Comparison of ENCODE assay signal across 15 cellular contexts in genomic region chr14:106681161-106681955, GRCh38.
DNase-seq lines count a peak whose midpoint lies in the region; ATAC-seq and TF ChIP-seq lines count a peak whose summit lies in the region.
"Had no signal": no experiment of that assay in that cellular context is flagged by ENCODE, and none has a peak within 500 bp of the region (broad histone marks: within the 10 kb centered on the region; RNA-seq: fewer than 3 reads in every experiment).

No MANE protein-coding gene starts in this region.

- peaks cover 62% of the 10 kb centered on the region for H3K27me3 Mint-ChIP-seq in activated CD4-positive, alpha-beta T cell treated with anti-CD3 and anti-CD28 coated beads, Interleukin-2, amount 10 ng/mL, durations not matched to agents 24 days and 14 days

- H3K27ac Mint-ChIP-seq in activated CD4-positive, alpha-beta T cell treated with anti-CD3 and anti-CD28 coated beads, Interleukin-2, amount 10 ng/mL, durations not matched to agents 24 days and 14 days: no peak overlapping the region
- H3K27ac Mint-ChIP-seq: activated naive CD4-positive, alpha-beta T cell treated with anti-CD3 and anti-CD28 coated beads, Interleukin-2, amount 50 U/mL, for 24 hours had no signal

- H3K36me3 Mint-ChIP-seq in activated CD4-positive, alpha-beta T cell treated with anti-CD3 and anti-CD28 coated beads, Interleukin-2, amount 10 ng/mL, durations not matched to agents 24 days and 14 days (ENCODE audit: low read depth): no peaks in the 10 kb centered on the region
- H3K36me3 Mint-ChIP-seq: activated naive CD4-positive, alpha-beta T cell treated with anti-CD3 and anti-CD28 coated beads, Interleukin-2, amount 50 U/mL, for 24 hours had no signal

- ATAC-seq in stimulated activated naive CD8-positive, alpha-beta T cell treated with anti-CD3 and anti-CD28 coated beads, Interleukin-15, Interleukin-2, amounts not matched to agents 100 U/mL and 50 U/mL, for 24 hours: peak; percentile 68
- ATAC-seq in HG02588 (IDR thresholded peaks at IDR 0.05; ENCODE audit: unreplicated experiment) (no peak), GM18868 (IDR thresholded peaks at IDR 0.05; ENCODE audit: unreplicated experiment) (no peak), omental fat pad (ENCODE audit: low FRiP score) (no peak)

- intact Hi-C loops in activated CD4-positive, alpha-beta T cell treated with anti-CD3 and anti-CD28 coated beads, Interleukin-2, amount 10 ng/mL, durations not matched to agents 24 days and 14 days (cut with micrococcal nuclease): no loop called here

- TF ChIP-seq CTCF in VCaP (conservative IDR thresholded peaks at IDR 0.05) (peak; percentile 52), omental fat pad (IDR thresholded peaks at IDR 0.05) (no peak)

- H3K9me3 Mint-ChIP-seq in activated CD4-positive, alpha-beta T cell treated with anti-CD3 and anti-CD28 coated beads, Interleukin-2, amount 10 ng/mL, durations not matched to agents 24 days and 14 days: no peaks in the 10 kb centered on the region
- H3K9me3 Mint-ChIP-seq: activated naive CD4-positive, alpha-beta T cell treated with anti-CD3 and anti-CD28 coated beads, Interleukin-2, amount 50 U/mL, for 24 hours had no signal

- no peak overlapping the region for H3K4me3 Mint-ChIP-seq in activated CD4-positive, alpha-beta T cell treated with anti-CD3 and anti-CD28 coated beads, Interleukin-2, amount 10 ng/mL, durations not matched to agents 24 days and 14 days
- H3K4me3 Mint-ChIP-seq: activated naive CD4-positive, alpha-beta T cell treated with anti-CD3 and anti-CD28 coated beads, Interleukin-2, amount 50 U/mL, for 24 hours had no signal

- H3K27ac ChIP-seq in VCaP: no peak overlapping the region
- H3K27ac ChIP-seq: KMS-11, left ventricle myocardium inferior, transverse colon had no signal

- H3K4me1 Mint-ChIP-seq in activated CD4-positive, alpha-beta T cell treated with anti-CD3 and anti-CD28 coated beads, Interleukin-2, amount 10 ng/mL, durations not matched to agents 24 days and 14 days: no peaks in the 10 kb centered on the region
- H3K4me1 Mint-ChIP-seq: activated naive CD4-positive, alpha-beta T cell treated with anti-CD3 and anti-CD28 coated beads, Interleukin-2, amount 50 U/mL, for 24 hours had no signal

- peak; percentile 52 for DNase-seq in activated CD4-positive, alpha-beta T cell treated with anti-CD3 and anti-CD28 coated beads, Interleukin-2, amount 10 ng/mL, durations not matched to agents 24 days and 14 days
- DNase-seq in activated CD4-positive, alpha-beta T cell treated with anti-CD3 and anti-CD28 coated beads for 4 hours: no peak
- DNase-seq in Kasumi-1 (lab: John Stamatoyannopoulos, UW) (peak; percentile 33 to 35), omental fat pad (ENCODE audit: low spot score) (no peak)
- no peak for DNase-seq in stimulated activated naive CD8-positive, alpha-beta T cell treated with anti-CD3 and anti-CD28 coated beads, Interleukin-15, Interleukin-2, amounts not matched to agents 100 U/mL and 50 U/mL, for 24 hours
- DNase-seq: COR-L47; effector memory CD4-positive, alpha-beta T cell; left ventricle myocardium inferior; NCI-H2029 treated with DMSO at 0.1 percent for 48 hours; transverse colon had no signal

Comparison
In these comparisons a context has a peak if more than half of its experiments do, and no peak if none do; other contexts are left out.
1. DNase-seq: peak in activated CD4-positive, alpha-beta T cell treated with anti-CD3 and anti-CD28 coated beads, Interleukin-2, amount 10 ng/mL, durations not matched to agents 24 days and 14 days (single experiment) and Kasumi-1 (2 of 2); none in activated CD4-positive, alpha-beta T cell treated with anti-CD3 and anti-CD28 coated beads for 4 hours (0 of 2), stimulated activated naive CD8-positive, alpha-beta T cell treated with anti-CD3 and anti-CD28 coated beads, Interleukin-15, Interleukin-2, amounts not matched to agents 100 U/mL and 50 U/mL, for 24 hours (single experiment) and omental fat pad (single experiment).